17 cellular contexts compared by ENCODE assay signal in the genomic region with DNA sequence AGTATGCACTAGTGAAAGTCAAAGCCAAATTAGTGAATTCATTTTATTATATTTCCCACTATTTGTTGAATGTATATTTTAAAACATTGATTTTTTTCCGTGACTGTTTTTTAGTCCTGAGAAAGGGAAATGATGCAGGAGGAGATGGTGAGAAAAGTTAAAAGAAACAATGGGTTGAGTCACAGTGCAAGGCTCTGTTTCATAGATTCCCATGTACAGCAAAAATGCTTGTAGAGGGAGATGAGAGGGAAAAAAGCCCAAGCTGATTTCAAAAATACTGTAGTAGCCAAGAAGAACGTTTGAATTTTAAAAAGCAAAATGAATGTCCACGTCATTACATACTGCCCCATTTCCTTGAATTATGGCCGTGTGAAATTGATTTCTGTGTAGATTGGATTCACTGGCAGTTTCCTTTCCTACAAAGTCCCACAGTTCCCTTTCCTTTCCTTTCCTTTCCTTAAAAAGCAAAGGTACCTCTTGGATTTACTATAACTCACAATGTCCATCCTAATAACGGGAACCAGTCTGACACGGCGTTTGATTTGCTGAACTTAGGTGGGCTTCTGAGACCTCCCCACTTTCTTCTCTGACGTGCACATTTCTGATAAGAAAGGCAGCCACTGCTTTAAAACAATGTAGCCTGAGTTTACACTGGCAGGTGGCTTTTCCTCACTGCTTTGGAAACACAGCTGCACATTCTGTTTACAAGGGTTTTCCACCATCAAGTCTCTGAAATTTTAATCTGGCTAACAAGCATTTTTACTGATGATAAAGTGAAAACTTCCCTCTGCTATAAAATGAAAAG.
DNase-seq lines count a peak whose midpoint lies in the region; ATAC-seq and TF ChIP-seq lines count a peak whose summit lies in the region.
"Had no signal": no experiment of that assay in that cellular context is flagged by ENCODE, and none has a peak within 500 bp of the region (broad histone marks: within the 10 kb centered on the region; RNA-seq: fewer than 3 reads in every experiment).

No MANE protein-coding gene starts in this region.

- H3K4me1 ChIP-seq in mesodermal cell (ENCODE audit: control insufficient read depth, insufficient read depth, low read length, poor library complexity, severe bottlenecking) (no peaks in the 10 kb centered on the region), thyroid gland (peaks cover 4 to 7% of the 10 kb centered on the region in 2 donors)
- H3K4me1 ChIP-seq: left lung, psoas muscle had no signal

- TF ChIP-seq CTCF in AG10803 (conservative IDR thresholded peaks at IDR 0.05; ENCODE audit: low read length) (no peak), cardiac fibroblast (IDR thresholded peaks at IDR 0.05; ENCODE audit: low read depth, low read length) (no peak), thyroid gland (IDR thresholded peaks at IDR 0.05) (no peak)

- intact Hi-C loops in thyroid gland (cut with DNase I) = loop anchor here (5.0 kb wide), 1 partner anchor 409 kb away; a partner anchor contains a TSS

- DNase-seq in AG10803 (ENCODE audit: low read depth) (peak; percentile 42), HT1080 (ENCODE audit: low read depth) (peak; percentile 55), cardiac fibroblast (ENCODE audit: low read depth in 2 of 2) (peak; percentile 59 to 90), NCI-H1092 (lab: John Stamatoyannopoulos, UW) (no peak), thyroid gland (no peak)
- DNase-seq: activated CD4-positive, alpha-beta memory T cell treated with anti-CD3 and anti-CD28 coated beads for 36 hours; erythroblast; left lung; naive thymus-derived CD8-positive, alpha-beta T cell; NCI-H1417 treated with DMSO at 0.1 percent for 48 hours; NCI-H446; psoas muscle had no signal

- H3K9me3 ChIP-seq in mesodermal cell (ENCODE audit: control insufficient read depth, low read length) (no peaks in the 10 kb centered on the region), thyroid gland (no peaks in the 10 kb centered on the region)
- H3K9me3 ChIP-seq: left lung, psoas muscle had no signal

- WGBS in mesodermal cell (ENCODE audit: insufficient coverage in 2 of 2), 2 experiments = 77 to 89% methylated on average over 5 of the region's 8 CpGs
- 50 to 64% methylated on average over 8 of the region's 8 CpGs for WGBS in thyroid gland, 2 donors

- no peaks in the 10 kb centered on the region for H3K27me3 ChIP-seq in thyroid gland
- H3K27me3 ChIP-seq: left lung had no signal

- no peak overlapping the region; the same call in 1 of the 2 replicates for H3K4me3 ChIP-seq in AG10803 (ENCODE audit: low read length)
- peak overlapping the region in 1 of 2 donors; percentile 27 for H3K4me3 ChIP-seq in cardiac fibroblast (replicated peaks in 1 of 2; ENCODE audit: low read depth in 2 of 2, low read length in 2 of 2)
- H3K4me3 ChIP-seq in mesodermal cell (ENCODE audit: extremely low read depth, insufficient read depth, low read length, poor library complexity, severe bottlenecking) = no peak overlapping the region
- no peak overlapping the region for H3K4me3 ChIP-seq in thyroid gland (replicated peaks in 1 of 3)
- H3K4me3 ChIP-seq: coronary artery, left lung, psoas muscle had no signal

- ATAC-seq in GM18909 (IDR thresholded peaks at IDR 0.05; ENCODE audit: poor library complexity, unreplicated experiment) (no peak), HG03025 (IDR thresholded peaks at IDR 0.05; ENCODE audit: low FRiP score, unreplicated experiment) (no peak)
- ATAC-seq: left lung; naive thymus-derived CD8-positive, alpha-beta T cell; psoas muscle had no signal

- H3K27ac ChIP-seq in mesodermal cell (ENCODE audit: low read depth, low read length, severe bottlenecking) (peak overlapping the region; percentile 30), thyroid gland (no peak overlapping the region)
- H3K27ac ChIP-seq: coronary artery, KMS-11, left lung, psoas muscle had no signal

- no peaks in the 10 kb centered on the region for H3K36me3 ChIP-seq in mesodermal cell (ENCODE audit: control insufficient read depth, insufficient read depth, low read length)
- no peaks in the 10 kb centered on the region for H3K36me3 ChIP-seq in thyroid gland
- H3K36me3 ChIP-seq: left lung had no signal

- no peak for TF ChIP-seq POLR2A in thyroid gland (IDR thresholded peaks at IDR 0.05)

Comparison
In these comparisons a context has a peak if more than half of its experiments do, and no peak if none do; other contexts are left out.
1. DNase-seq: peak in AG10803 (single experiment), HT1080 (single experiment) and cardiac fibroblast (2 of 2); none in NCI-H1092 (single experiment) and thyroid gland (0 of 2).